Comparison of ENCODE assay signal across 20 cellular contexts in genomic region chr11:120785576-120785975, GRCh38.
"Had no signal": no experiment of that assay in that cellular context is flagged by ENCODE, and none has a peak within 500 bp of the region (broad histone marks: within the 10 kb centered on the region; RNA-seq: fewer than 3 reads in every experiment).

No MANE protein-coding gene starts in this region.

- DNase-seq: cortex of kidney; dorsolateral prefrontal cortex; effector CD8-positive, alpha-beta T cell; gastrocnemius medialis; heart right ventricle; hypothalamus; left lung; lower lobe of right lung; natural killer cell; nucleus accumbens; pancreas; right lobe of liver; stimulated activated CD4-positive, alpha-beta T cell treated with anti-CD3 and anti-CD28 coated beads, Interleukin-2, amount 100 ng/mL, for 24 hours; stimulated activated CD4-positive, alpha-beta T cell treated with anti-CD3 and anti-CD28 coated beads, Interleukin-4, amount 100 ng/mL, for 4 hours; stimulated activated naive B cell treated with anti-CD40 and anti-IgM and Interleukin-4, amounts not matched to agents 10 μg/mL and 1 μg/mL and 100 μg/mL, for 72 hours; stimulated activated naive CD8-positive, alpha-beta T cell treated with anti-CD3 and anti-CD28 coated beads, Interleukin-15, amount 100 ng/mL, for 72 hours; testis had no signal

- H3K4me3 ChIP-seq: dorsolateral prefrontal cortex, gastrocnemius medialis, heart right ventricle, left lung, lower lobe of right lung, pancreas, prostate gland, right lobe of liver, testis, tibial nerve had no signal

- H3K36me3 ChIP-seq: gastrocnemius medialis, heart right ventricle, left lung, lower lobe of right lung, pancreas, prostate gland, right lobe of liver, tibial nerve had no signal

- H3K27ac ChIP-seq: dorsolateral prefrontal cortex, gastrocnemius medialis, heart right ventricle, left lung, lower lobe of right lung, pancreas, prostate gland, right lobe of liver, testis, tibial nerve had no signal

- H3K9me3 ChIP-seq: gastrocnemius medialis, heart right ventricle, left lung, lower lobe of right lung, pancreas, prostate gland, right lobe of liver, testis, tibial nerve had no signal

- H3K27me3 ChIP-seq: right lobe of liver, testis had no signal

- ATAC-seq: esophagus mucosa; gastrocnemius medialis; heart right ventricle; left lung; lower lobe of right lung; natural killer cell; pancreas; right lobe of liver; stimulated activated naive B cell treated with anti-CD40 and anti-IgM and Interleukin-4, amounts not matched to agents 10 μg/mL and 1 μg/mL and 100 μg/mL, for 72 hours; stimulated activated naive CD8-positive, alpha-beta T cell treated with anti-CD3 and anti-CD28 coated beads, Interleukin-15, amount 100 ng/mL, for 72 hours had no signal

- H3K4me1 ChIP-seq: gastrocnemius medialis, heart right ventricle, left lung, lower lobe of right lung, pancreas, prostate gland, right lobe of liver, testis, tibial nerve had no signal
